9 cellular contexts compared by ENCODE assay signal in the genomic region with DNA sequence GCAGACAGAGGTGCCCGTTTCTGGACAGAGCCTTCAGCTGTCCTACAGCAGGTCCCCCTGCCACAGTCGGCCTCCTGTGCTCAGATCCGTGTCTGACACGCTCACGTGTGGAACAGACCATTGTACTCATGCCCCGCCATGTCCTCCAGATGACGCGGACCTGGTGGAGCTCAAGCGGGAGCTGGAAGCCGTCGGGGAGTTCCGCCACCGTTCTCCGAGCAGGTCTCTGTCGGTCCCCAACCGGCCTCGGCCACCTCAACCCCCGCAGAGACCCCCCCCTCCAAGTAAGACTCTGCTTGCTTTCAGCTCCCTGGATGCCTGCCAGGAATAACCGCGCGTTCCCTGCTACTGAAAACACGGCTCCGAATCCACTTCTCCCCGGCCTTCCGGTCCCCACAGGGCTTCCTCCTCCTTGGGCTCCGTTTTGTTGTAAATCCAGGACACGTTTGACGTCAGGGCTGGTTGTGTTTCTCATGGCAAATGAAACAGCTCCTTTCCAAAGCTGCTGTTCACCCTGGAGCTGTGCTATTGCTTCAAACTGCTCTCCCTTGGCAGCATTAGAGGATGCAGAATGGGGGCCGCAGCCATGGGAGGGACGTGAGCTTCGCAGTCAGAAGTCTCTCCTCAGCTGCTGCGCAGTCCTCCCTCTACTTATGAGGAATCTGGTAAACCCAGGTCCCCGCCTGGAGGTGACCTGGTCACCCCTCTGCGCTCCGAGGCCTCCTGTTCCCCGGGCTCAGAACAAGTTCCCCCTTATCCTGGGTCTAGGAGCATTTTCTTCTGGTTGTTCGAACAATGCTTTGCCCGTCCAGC.
DNase-seq lines count a peak whose midpoint lies in the region; ATAC-seq and FAIRE-seq lines count a peak whose summit lies in the region.
"Had no signal": no experiment of that assay in that cellular context is flagged by ENCODE, and none has a peak within 500 bp of the region (broad histone marks: within the 10 kb centered on the region; RNA-seq: fewer than 3 reads in every experiment).

No MANE protein-coding gene starts in this region.

- ATAC-seq in stimulated activated naive B cell treated with anti-CD40 and anti-IgM and Interleukin-4, amounts not matched to agents 10 μg/mL and 1 μg/mL and 100 μg/mL, for 72 hours (replicated peaks): no peak
- ATAC-seq: Panc1 had no signal

- no peak for FAIRE-seq in frontal cortex (lab: Jason Lieb, UNC)

- DNase-seq in Jurkat, Clone E6-1 (ENCODE audit: low read depth, low spot score): peak; percentile 65
- no peak for DNase-seq in activated T-helper 1 cell treated with anti-CD3 and anti-CD28 coated beads, Interleukin-12 subunit alpha, Interleukin-12 subunit beta, Interleukin-2, Interleukin-4 antibody, amounts not matched to agents 30 ng/mL and 10 ng/mL and 1 ng/mL, durations not matched to agents 14 hours and 24 hours and 36 hours (ENCODE audit: low spot score)
- DNase-seq in hypothalamus (lab: John Stamatoyannopoulos, UW) (peak in 28 of 51 donors; percentile 16 to 73 (median 39)), germinal center (ENCODE audit: low spot score) (no peak), RPMI8226 (no peak), frontal cortex (ENCODE audit: low spot score in 2 of 2) (no peak), UCSD-AML1 (lab: John Stamatoyannopoulos, UW; ENCODE audit: unreplicated experiment) (no peak)
- DNase-seq in stimulated activated naive B cell treated with anti-CD40 and anti-IgM and Interleukin-4, amounts not matched to agents 10 μg/mL and 1 μg/mL and 100 μg/mL, for 72 hours: no peak

- H3K4me3 ChIP-seq in Jurkat, Clone E6-1 (ENCODE audit: low read length): peak overlapping the region; percentile 55

- intact Hi-C loops in activated T-helper 1 cell treated with anti-CD3 and anti-CD28 coated beads, Interleukin-12 subunit alpha, Interleukin-12 subunit beta, Interleukin-2, Interleukin-4 antibody, amounts not matched to agents 30 ng/mL and 10 ng/mL and 1 ng/mL, durations not matched to agents 14 hours and 24 hours and 36 hours (cut with micrococcal nuclease): no loop called here

- H3K9me3 Mint-ChIP-seq in activated T-helper 1 cell treated with anti-CD3 and anti-CD28 coated beads, Interleukin-12 subunit alpha, Interleukin-12 subunit beta, Interleukin-2, Interleukin-4 antibody, amounts not matched to agents 30 ng/mL and 10 ng/mL and 1 ng/mL, durations not matched to agents 14 hours and 24 hours and 36 hours: no peaks in the 10 kb centered on the region
- no peaks in the 10 kb centered on the region for H3K9me3 Mint-ChIP-seq in stimulated activated naive B cell treated with anti-CD40 and anti-IgM and Interleukin-4, amounts not matched to agents 10 μg/mL and 1 μg/mL and 100 μg/mL, for 72 hours

- H3K27me3 Mint-ChIP-seq in activated T-helper 1 cell treated with anti-CD3 and anti-CD28 coated beads, Interleukin-12 subunit alpha, Interleukin-12 subunit beta, Interleukin-2, Interleukin-4 antibody, amounts not matched to agents 30 ng/mL and 10 ng/mL and 1 ng/mL, durations not matched to agents 14 hours and 24 hours and 36 hours (ENCODE audit: insufficient read depth): no peaks in the 10 kb centered on the region
- no peaks in the 10 kb centered on the region for H3K27me3 Mint-ChIP-seq in stimulated activated naive B cell treated with anti-CD40 and anti-IgM and Interleukin-4, amounts not matched to agents 10 μg/mL and 1 μg/mL and 100 μg/mL, for 72 hours

- H3K4me1 Mint-ChIP-seq in activated T-helper 1 cell treated with anti-CD3 and anti-CD28 coated beads, Interleukin-12 subunit alpha, Interleukin-12 subunit beta, Interleukin-2, Interleukin-4 antibody, amounts not matched to agents 30 ng/mL and 10 ng/mL and 1 ng/mL, durations not matched to agents 14 hours and 24 hours and 36 hours (ENCODE audit: low read depth): peaks cover 14% of the 10 kb centered on the region
- H3K4me1 Mint-ChIP-seq in stimulated activated naive B cell treated with anti-CD40 and anti-IgM and Interleukin-4, amounts not matched to agents 10 μg/mL and 1 μg/mL and 100 μg/mL, for 72 hours: peaks cover 18 to 22% of the 10 kb centered on the region in 2 donors

- H3K27ac Mint-ChIP-seq in activated T-helper 1 cell treated with anti-CD3 and anti-CD28 coated beads, Interleukin-12 subunit alpha, Interleukin-12 subunit beta, Interleukin-2, Interleukin-4 antibody, amounts not matched to agents 30 ng/mL and 10 ng/mL and 1 ng/mL, durations not matched to agents 14 hours and 24 hours and 36 hours: peak overlapping the region; percentile 44
- peak overlapping the region; percentile 56 for H3K27ac Mint-ChIP-seq in stimulated activated naive B cell treated with anti-CD40 and anti-IgM and Interleukin-4, amounts not matched to agents 10 μg/mL and 1 μg/mL and 100 μg/mL, for 72 hours

- H3K36me3 Mint-ChIP-seq in activated T-helper 1 cell treated with anti-CD3 and anti-CD28 coated beads, Interleukin-12 subunit alpha, Interleukin-12 subunit beta, Interleukin-2, Interleukin-4 antibody, amounts not matched to agents 30 ng/mL and 10 ng/mL and 1 ng/mL, durations not matched to agents 14 hours and 24 hours and 36 hours (ENCODE audit: low read depth): peaks cover 59% of the 10 kb centered on the region
- peaks cover 66 to 86% of the 10 kb centered on the region in 2 donors for H3K36me3 Mint-ChIP-seq in stimulated activated naive B cell treated with anti-CD40 and anti-IgM and Interleukin-4, amounts not matched to agents 10 μg/mL and 1 μg/mL and 100 μg/mL, for 72 hours

- no peak overlapping the region for H3K4me3 Mint-ChIP-seq in activated T-helper 1 cell treated with anti-CD3 and anti-CD28 coated beads, Interleukin-12 subunit alpha, Interleukin-12 subunit beta, Interleukin-2, Interleukin-4 antibody, amounts not matched to agents 30 ng/mL and 10 ng/mL and 1 ng/mL, durations not matched to agents 14 hours and 24 hours and 36 hours
- H3K4me3 Mint-ChIP-seq in stimulated activated naive B cell treated with anti-CD40 and anti-IgM and Interleukin-4, amounts not matched to agents 10 μg/mL and 1 μg/mL and 100 μg/mL, for 72 hours: peak overlapping the region in 1 of 2 donors; percentile 25

Comparison
In these comparisons a context has a peak if more than half of its experiments do, and no peak if none do; other contexts are left out.
1. DNase-seq: peak in Jurkat, Clone E6-1 (single experiment) and hypothalamus (28 of 51); none in activated T-helper 1 cell treated with anti-CD3 and anti-CD28 coated beads, Interleukin-12 subunit alpha, Interleukin-12 subunit beta, Interleukin-2, Interleukin-4 antibody, amounts not matched to agents 30 ng/mL and 10 ng/mL and 1 ng/mL, durations not matched to agents 14 hours and 24 hours and 36 hours (single experiment), stimulated activated naive B cell treated with anti-CD40 and anti-IgM and Interleukin-4, amounts not matched to agents 10 μg/mL and 1 μg/mL and 100 μg/mL, for 72 hours (single experiment), germinal center (single experiment), RPMI8226 (single experiment), frontal cortex (0 of 2) and UCSD-AML1 (single experiment).